1 cellular context compared by ENCODE assay signal in genomic region chr6:52050051-52050405, GRCh38.
TF ChIP-seq lines count a peak whose summit lies in the region.

No MANE protein-coding gene starts in this region.

TF ChIP-seq in GM23338, 12 proteins besides CTCF, POLR2A, EP300 and RAD21 (continued from another document):
- TF ChIP-seq, protein P1, sequence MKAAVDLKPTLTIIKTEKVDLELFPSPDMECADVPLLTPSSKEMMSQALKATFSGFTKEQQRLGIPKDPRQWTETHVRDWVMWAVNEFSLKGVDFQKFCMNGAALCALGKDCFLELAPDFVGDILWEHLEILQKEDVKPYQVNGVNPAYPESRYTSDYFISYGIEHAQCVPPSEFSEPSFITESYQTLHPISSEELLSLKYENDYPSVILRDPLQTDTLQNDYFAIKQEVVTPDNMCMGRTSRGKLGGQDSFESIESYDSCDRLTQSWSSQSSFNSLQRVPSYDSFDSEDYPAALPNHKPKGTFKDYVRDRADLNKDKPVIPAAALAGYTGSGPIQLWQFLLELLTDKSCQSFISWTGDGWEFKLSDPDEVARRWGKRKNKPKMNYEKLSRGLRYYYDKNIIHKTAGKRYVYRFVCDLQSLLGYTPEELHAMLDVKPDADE (IDR thresholded peaks at IDR 0.05): no peak
- TF ChIP-seq POLR2AphosphoS5 (IDR thresholded peaks at IDR 0.05; ENCODE audit: low read depth) (no peak), EZH2phosphoT487 (IDR thresholded peaks at IDR 0.05; ENCODE audit: unreplicated experiment) (no peak), ZNF462 (CRISPR knock-in tag; IDR thresholded peaks at IDR 0.05) (no peak), NANOG (IDR thresholded peaks at IDR 0.05; ENCODE audit: borderline replicate concordance) (no peak), STAT1 (IDR thresholded peaks at IDR 0.05; ENCODE audit: unreplicated experiment) (no peak)
